1 cellular context compared by ENCODE assay signal in the genomic region with DNA sequence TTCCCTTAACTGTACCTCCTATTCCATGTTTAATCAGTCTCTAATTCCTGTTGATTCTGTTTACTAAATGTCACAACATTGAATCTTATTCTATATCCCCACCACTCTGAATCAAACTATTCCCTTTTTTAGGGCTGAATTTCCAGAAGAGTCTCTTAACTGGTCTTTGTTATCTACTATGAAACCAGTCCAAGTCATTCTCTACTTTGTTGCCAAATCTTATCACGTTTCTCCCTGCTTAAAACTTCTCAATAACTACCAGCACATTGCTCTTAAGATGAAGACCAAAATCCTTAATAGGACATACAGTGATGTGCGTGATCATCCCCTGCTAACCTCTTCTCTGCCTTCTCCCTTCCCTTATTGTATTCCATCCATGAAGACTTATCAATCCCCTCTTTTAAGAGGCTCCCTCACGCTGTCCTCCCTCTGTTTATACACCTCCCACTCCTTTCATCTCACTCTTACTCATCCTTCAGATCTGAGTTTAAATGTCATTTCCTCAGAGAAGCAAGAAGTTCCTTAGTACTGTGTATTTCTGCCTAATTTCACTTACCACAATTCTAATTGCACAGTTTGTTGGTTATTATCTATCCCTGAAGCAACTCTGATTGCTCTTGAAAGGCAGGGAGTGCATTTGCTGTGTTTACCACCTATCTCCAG.
TF ChIP-seq lines count a peak whose summit lies in the region.

No MANE protein-coding gene starts in this region.

TF ChIP-seq in GM23338, 12 proteins besides CTCF, POLR2A, EP300 and RAD21:
- TF ChIP-seq ETS1 (IDR thresholded peaks at IDR 0.05) (no peak), NANOG (IDR thresholded peaks at IDR 0.05; ENCODE audit: borderline replicate concordance) (no peak), REST (IDR thresholded peaks at IDR 0.05; ENCODE audit: unreplicated experiment) (no peak), CREB1 (CRISPR knock-in tag; IDR thresholded peaks at IDR 0.05; ENCODE audit: low read depth) (no peak), ZNF114 (CRISPR knock-in tag; IDR thresholded peaks at IDR 0.05) (no peak), ZNF331 (CRISPR knock-in tag; IDR thresholded peaks at IDR 0.05; ENCODE audit: low read depth) (no peak), EZH2 (IDR thresholded peaks at IDR 0.05; ENCODE audit: low read depth, unreplicated experiment) (no peak), JUNB (IDR thresholded peaks at IDR 0.05; ENCODE audit: unreplicated experiment) (no peak), POLR2AphosphoS5 (IDR thresholded peaks at IDR 0.05; ENCODE audit: low read depth) (no peak), EZH2phosphoT487 (IDR thresholded peaks at IDR 0.05; ENCODE audit: unreplicated experiment) (no peak), STAT1 (IDR thresholded peaks at IDR 0.05; ENCODE audit: unreplicated experiment) (no peak)
- TF ChIP-seq, protein P1, sequence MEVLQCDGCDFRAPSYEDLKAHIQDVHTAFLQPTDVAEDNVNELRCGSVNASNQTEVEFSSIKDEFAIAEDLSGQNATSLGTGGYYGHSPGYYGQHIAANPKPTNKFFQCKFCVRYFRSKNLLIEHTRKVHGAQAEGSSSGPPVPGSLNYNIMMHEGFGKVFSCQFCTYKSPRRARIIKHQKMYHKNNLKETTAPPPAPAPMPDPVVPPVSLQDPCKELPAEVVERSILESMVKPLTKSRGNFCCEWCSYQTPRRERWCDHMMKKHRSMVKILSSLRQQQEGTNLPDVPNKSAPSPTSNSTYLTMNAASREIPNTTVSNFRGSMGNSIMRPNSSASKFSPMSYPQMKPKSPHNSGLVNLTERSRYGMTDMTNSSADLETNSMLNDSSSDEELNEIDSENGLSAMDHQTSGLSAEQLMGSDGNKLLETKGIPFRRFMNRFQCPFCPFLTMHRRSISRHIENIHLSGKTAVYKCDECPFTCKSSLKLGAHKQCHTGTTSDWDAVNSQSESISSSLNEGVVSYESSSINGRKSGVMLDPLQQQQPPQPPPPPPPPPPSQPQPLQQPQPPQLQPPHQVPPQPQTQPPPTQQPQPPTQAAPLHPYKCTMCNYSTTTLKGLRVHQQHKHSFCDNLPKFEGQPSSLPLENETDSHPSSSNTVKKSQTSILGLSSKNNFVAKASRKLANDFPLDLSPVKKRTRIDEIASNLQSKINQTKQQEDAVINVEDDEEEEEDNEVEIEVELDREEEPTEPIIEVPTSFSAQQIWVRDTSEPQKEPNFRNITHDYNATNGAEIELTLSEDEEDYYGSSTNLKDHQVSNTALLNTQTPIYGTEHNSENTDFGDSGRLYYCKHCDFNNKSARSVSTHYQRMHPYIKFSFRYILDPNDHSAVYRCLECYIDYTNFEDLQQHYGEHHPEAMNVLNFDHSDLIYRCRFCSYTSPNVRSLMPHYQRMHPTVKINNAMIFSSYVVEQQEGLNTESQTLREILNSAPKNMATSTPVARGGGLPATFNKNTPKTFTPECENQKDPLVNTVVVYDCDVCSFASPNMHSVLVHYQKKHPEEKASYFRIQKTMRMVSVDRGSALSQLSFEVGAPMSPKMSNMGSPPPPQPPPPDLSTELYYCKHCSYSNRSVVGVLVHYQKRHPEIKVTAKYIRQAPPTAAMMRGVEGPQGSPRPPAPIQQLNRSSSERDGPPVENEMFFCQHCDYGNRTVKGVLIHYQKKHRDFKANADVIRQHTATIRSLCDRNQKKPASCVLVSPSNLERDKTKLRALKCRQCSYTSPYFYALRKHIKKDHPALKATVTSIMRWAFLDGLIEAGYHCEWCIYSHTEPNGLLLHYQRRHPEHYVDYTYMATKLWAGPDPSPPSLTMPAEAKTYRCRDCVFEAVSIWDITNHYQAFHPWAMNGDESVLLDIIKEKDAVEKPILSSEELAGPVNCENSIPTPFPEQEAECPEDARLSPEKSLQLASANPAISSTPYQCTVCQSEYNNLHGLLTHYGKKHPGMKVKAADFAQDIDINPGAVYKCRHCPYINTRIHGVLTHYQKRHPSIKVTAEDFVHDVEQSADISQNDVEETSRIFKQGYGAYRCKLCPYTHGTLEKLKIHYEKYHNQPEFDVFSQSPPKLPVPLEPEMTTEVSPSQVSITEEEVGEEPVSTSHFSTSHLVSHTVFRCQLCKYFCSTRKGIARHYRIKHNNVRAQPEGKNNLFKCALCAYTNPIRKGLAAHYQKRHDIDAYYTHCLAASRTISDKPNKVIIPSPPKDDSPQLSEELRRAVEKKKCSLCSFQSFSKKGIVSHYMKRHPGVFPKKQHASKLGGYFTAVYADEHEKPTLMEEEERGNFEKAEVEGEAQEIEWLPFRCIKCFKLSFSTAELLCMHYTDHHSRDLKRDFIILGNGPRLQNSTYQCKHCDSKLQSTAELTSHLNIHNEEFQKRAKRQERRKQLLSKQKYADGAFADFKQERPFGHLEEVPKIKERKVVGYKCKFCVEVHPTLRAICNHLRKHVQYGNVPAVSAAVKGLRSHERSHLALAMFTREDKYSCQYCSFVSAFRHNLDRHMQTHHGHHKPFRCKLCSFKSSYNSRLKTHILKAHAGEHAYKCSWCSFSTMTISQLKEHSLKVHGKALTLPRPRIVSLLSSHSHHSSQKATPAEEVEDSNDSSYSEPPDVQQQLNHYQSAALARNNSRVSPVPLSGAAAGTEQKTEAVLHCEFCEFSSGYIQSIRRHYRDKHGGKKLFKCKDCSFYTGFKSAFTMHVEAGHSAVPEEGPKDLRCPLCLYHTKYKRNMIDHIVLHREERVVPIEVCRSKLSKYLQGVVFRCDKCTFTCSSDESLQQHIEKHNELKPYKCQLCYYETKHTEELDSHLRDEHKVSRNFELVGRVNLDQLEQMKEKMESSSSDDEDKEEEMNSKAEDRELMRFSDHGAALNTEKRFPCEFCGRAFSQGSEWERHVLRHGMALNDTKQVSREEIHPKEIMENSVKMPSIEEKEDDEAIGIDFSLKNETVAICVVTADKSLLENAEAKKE (CRISPR knock-in tag; IDR thresholded peaks at IDR 0.05) = no peak
